In genomic region chr22:44664149-44664548, GRCh38 we compare ENCODE assay signal across 8 cellular contexts. TPM values are rescaled to one million over a fixed set of nuclear protein-coding genes. Genes with fewer than 3 reads are reported as not detected.
A peak's percentile ranks its signal among the peaks of the same experiment; 100 is the strongest.
DNase-seq lines count a peak whose midpoint lies in the region; ATAC-seq and TF ChIP-seq lines count a peak whose summit lies in the region.

No MANE protein-coding gene starts in this region.

- no peaks in the 10 kb centered on the region for H3K36me3 ChIP-seq in hepatocyte (replicated peaks; ENCODE audit: insufficient read depth, low read depth)
- no peaks in the 10 kb centered on the region for H3K36me3 ChIP-seq in A673 (ENCODE audit: insufficient read depth, low read length, poor library complexity, severe bottlenecking)

- CTCF ChIA-PET in A673 (lab: Charles Lee) = no interaction called here

- POLR2A ChIA-PET in A673 (lab: Charles Lee; ENCODE audit: low non-redundant PET) = no interaction called here

- no peak for TF ChIP-seq CTCF in hepatocyte (IDR thresholded peaks at IDR 0.05; ENCODE audit: poor library complexity)
- no peak for TF ChIP-seq CTCF in A673 (conservative IDR thresholded peaks at IDR 0.05; ENCODE audit: low read depth, low read length)

- no peak for ATAC-seq in GM18868 (IDR thresholded peaks at IDR 0.05; ENCODE audit: unreplicated experiment)

- H3K27ac ChIP-seq in hepatocyte (peak overlapping the region; percentile 84), A673 (ENCODE audit: low read depth, low read length, poor library complexity, severe bottlenecking) (no peak overlapping the region)

- H2AFZ ChIP-seq in hepatocyte = no peak overlapping the region

- DNase-seq in NCI-H526 (lab: John Stamatoyannopoulos, UW) (peak; percentile 32 to 33), NCI-H526 treated with DMSO at 0.1 percent for 48 hours (lab: John Stamatoyannopoulos, UW) (no peak), hepatocyte (ENCODE audit: low spot score) (peak; percentile 69), NCI-H2171 treated with DMSO at 0.1 percent for 48 hours (lab: John Stamatoyannopoulos, UW) (no peak), A673 (ENCODE audit: low spot score) (no peak)
- peak; percentile 30 for DNase-seq in activated gamma-delta T cell treated with anti-CD3 and anti-CD28 coated beads, Interleukin-2, amount 50 U/mL, for 16 hours (ENCODE audit: low read depth)
- DNase-seq in stimulated activated CD8-positive, alpha-beta memory T cell treated with anti-CD3 and anti-CD28 coated beads, Interleukin-12 subunit alpha, Interleukin-12 subunit beta, amount 100 ng/mL, for 4 hours (ENCODE audit: low read depth) = peak; percentile 41

- 65% methylated on average over 11 of the region's 11 CpGs for WGBS in hepatocyte (ENCODE audit: low lambda C conversion rate, missing lambda C conversion rate)

- H3K9me3 ChIP-seq in hepatocyte (ENCODE audit: low read depth) = no peaks in the 10 kb centered on the region
- H3K9me3 ChIP-seq in A673 (ENCODE audit: low read depth, low read length, poor library complexity, severe bottlenecking) = no peaks in the 10 kb centered on the region

- H3K4me2 ChIP-seq in hepatocyte = no peak overlapping the region

- intact Hi-C loops in A673 (cut with micrococcal nuclease; ENCODE audit: unreplicated experiment) = no loop called here

- no peaks in the 10 kb centered on the region for H4K20me1 ChIP-seq in hepatocyte (ENCODE audit: insufficient read depth, poor library complexity, severe bottlenecking)

- no TSS peak for BruUV-seq in A673 (replicated peaks; lab: Mats Ljungman, UMichigan)

- H3K4me1 ChIP-seq in hepatocyte (ENCODE audit: insufficient read depth) = peaks cover 32% of the 10 kb centered on the region
- peaks cover 2% of the 10 kb centered on the region for H3K4me1 ChIP-seq in A673 (ENCODE audit: insufficient read depth, low read length, poor library complexity, severe bottlenecking)

- no peak overlapping the region for H3K4me3 ChIP-seq in hepatocyte
- H3K4me3 ChIP-seq in A673 (ENCODE audit: low read depth, low read length, poor library complexity, severe bottlenecking) = no peak overlapping the region

- H3K79me2 ChIP-seq in hepatocyte = peaks cover 1% of the 10 kb centered on the region

- no peaks in the 10 kb centered on the region for H3K9me2 ChIP-seq in hepatocyte (replicated peaks; ENCODE audit: insufficient read depth)

- H3K27me3 ChIP-seq in hepatocyte = no peaks in the 10 kb centered on the region
- H3K27me3 ChIP-seq in A673 (replicated peaks; ENCODE audit: insufficient read depth, low read depth, low read length, poor library complexity) = peaks cover 5% of the 10 kb centered on the region

RNA-seq across cellular contexts. Expression of gene PRR5, which starts 37.9 kb away (rescaled TPM):
- 44.2 and 65.1 TPM in 2 replicates for total RNA-seq in hepatocyte
- polyA plus RNA-seq in hepatocyte = 84.9 and 91.2 TPM in 2 replicates
- 15.6 and 17.9 TPM in 2 replicates for total RNA-seq in A673 (2021)

Comparison
In these comparisons a context has a peak if more than half of its experiments do, and no peak if none do; other contexts are left out.
1. DNase-seq: peak in NCI-H526 (2 of 2), activated gamma-delta T cell treated with anti-CD3 and anti-CD28 coated beads, Interleukin-2, amount 50 U/mL, for 16 hours (single experiment), hepatocyte (single experiment) and stimulated activated CD8-positive, alpha-beta memory T cell treated with anti-CD3 and anti-CD28 coated beads, Interleukin-12 subunit alpha, Interleukin-12 subunit beta, amount 100 ng/mL, for 4 hours (single experiment); none in NCI-H526 treated with DMSO at 0.1 percent for 48 hours (single experiment), NCI-H2171 treated with DMSO at 0.1 percent for 48 hours (single experiment) and A673 (single experiment).